In the genomic region with DNA sequence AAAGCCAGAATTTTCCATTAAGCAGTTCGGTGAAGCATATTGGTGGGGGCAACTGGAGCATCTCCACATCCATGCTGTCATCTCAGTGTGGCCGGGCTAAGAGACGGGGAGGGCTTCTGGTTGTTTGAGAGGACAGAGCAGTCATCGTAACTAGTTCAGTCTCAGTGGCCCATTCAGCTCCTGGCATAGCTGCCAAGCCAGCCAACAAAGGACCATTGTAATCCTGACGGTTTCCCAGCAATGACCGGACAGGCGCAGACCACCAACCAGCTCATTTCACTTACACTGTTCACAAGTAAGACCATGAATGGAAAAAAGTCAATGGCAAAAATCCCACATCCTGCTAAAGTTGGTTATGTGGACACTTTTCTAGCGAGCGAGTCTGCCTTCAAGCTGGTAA, we compare ENCODE assay signal across 24 cellular contexts. TPM values are rescaled to one million over a fixed set of nuclear protein-coding genes. Genes with fewer than 3 reads are reported as not detected.
A peak's percentile ranks its signal among the peaks of the same experiment; 100 is the strongest.
DNase-seq lines count a peak whose midpoint lies in the region; ATAC-seq, FAIRE-seq and TF ChIP-seq lines count a peak whose summit lies in the region.
"Had no signal": no experiment of that assay in that cellular context is flagged by ENCODE, and none has a peak within 500 bp of the region (broad histone marks: within the 10 kb centered on the region; RNA-seq: fewer than 3 reads in every experiment).

No MANE protein-coding gene starts in this region.

- H3K9me2 ChIP-seq in OCI-LY1 (ENCODE audit: low read depth, low read length), result no peaks in the 10 kb centered on the region

- H3K9ac ChIP-seq in OCI-LY1 (ENCODE audit: low read length), result no peak overlapping the region; the same call in 1 of the 2 replicates

- no peak for FAIRE-seq in RCC 7860 (lab: Jason Lieb, UNC)
- FAIRE-seq: G401.6, HepG2 had no signal

- peak overlapping the region; percentile 21; the same call in 1 of the 2 replicates for H3K4me2 ChIP-seq in OCI-LY1 (ENCODE audit: low read length)

- no peaks in the 10 kb centered on the region for H4K20me1 ChIP-seq in OCI-LY1 (ENCODE audit: insufficient read depth, low read length)

- H3K27ac ChIP-seq in OCI-LY1 (ENCODE audit: low read depth, low read length, poor library complexity, severe bottlenecking), result peak overlapping the region; percentile 44
- no peak overlapping the region for H3K27ac ChIP-seq in caudate nucleus (ENCODE audit: low read depth, low read length)
- no peak overlapping the region for H3K27ac ChIP-seq in upper lobe of right lung
- H3K27ac ChIP-seq: brain microvascular endothelial cell, C4-2B, colonic mucosa, heart left ventricle, right lobe of liver had no signal

- peak overlapping the region; percentile 83; the same call in 1 of the 2 replicates for H2AFZ ChIP-seq in OCI-LY1 (ENCODE audit: low read length)

- H3F3A ChIP-seq in OCI-LY1 (ENCODE audit: insufficient read depth, low read length), result no peaks in the 10 kb centered on the region

- no peaks in the 10 kb centered on the region for H3K27me3 ChIP-seq in OCI-LY1 (ENCODE audit: insufficient read depth, low read length)
- H3K27me3 ChIP-seq in upper lobe of right lung, result no peaks in the 10 kb centered on the region
- H3K27me3 ChIP-seq: brain microvascular endothelial cell, colonic mucosa, heart left ventricle, right lobe of liver had no signal

- TF ChIP-seq CTCF in OCI-LY1 (IDR thresholded peaks at IDR 0.05; ENCODE audit: low read length), result no peak
- no peak for TF ChIP-seq CTCF in upper lobe of right lung (IDR thresholded peaks at IDR 0.05)

- ATAC-seq in HG03442 (IDR thresholded peaks at IDR 0.05; ENCODE audit: unreplicated experiment) (no peak), upper lobe of right lung (no peak)
- ATAC-seq: heart left ventricle, HepG2, PC-3, right lobe of liver had no signal

- no peak overlapping the region for H3K4me3 ChIP-seq in OCI-LY1 (ENCODE audit: low read depth, low read length, poor library complexity, severe bottlenecking)
- H3K4me3 ChIP-seq in upper lobe of right lung, result no peak overlapping the region
- H3K4me3 ChIP-seq: colonic mucosa, heart left ventricle, right lobe of liver had no signal

- DNase-seq in caudate nucleus (lab: John Stamatoyannopoulos, UW) (peak in 60 of 61 donors; percentile 31 to 91 (median 76)), medulla oblongata (ENCODE audit: extremely low spot score) (peak; percentile 93), putamen (ENCODE audit: low spot score) (peak; percentile 91), upper lobe of right lung (no peak), RCC 7860 (ENCODE audit: low spot score) (no peak)
- no peak for DNase-seq in activated CD4-positive, alpha-beta T cell treated with anti-CD3 and anti-CD28 coated beads for 48 hours
- DNase-seq: ACHN; activated CD4-positive, alpha-beta T cell treated with anti-CD3 and anti-CD28 coated beads for 4 hours; brain microvascular endothelial cell; colonic mucosa; heart left ventricle; NCI-H1092; NCI-H1930; NCI-H226; NCI-H82; PC-3; right lobe of liver; SHP77 treated with DMSO at 0.1 percent for 48 hours; stimulated activated CD4-positive, alpha-beta T cell treated with anti-CD3 and anti-CD28 coated beads, Interleukin-15, amount 100 ng/mL, for 24 hours had no signal

- no peaks in the 10 kb centered on the region for H3K9me3 ChIP-seq in OCI-LY1 (ENCODE audit: low read length)
- H3K9me3 ChIP-seq in upper lobe of right lung, result no peaks in the 10 kb centered on the region
- H3K9me3 ChIP-seq: colonic mucosa, heart left ventricle, right lobe of liver had no signal

- H3K79me2 ChIP-seq in OCI-LY1 (ENCODE audit: insufficient read depth, low read length), result no peaks in the 10 kb centered on the region

- H3K36me3 ChIP-seq in OCI-LY1 (ENCODE audit: insufficient read depth, low read length), result no peaks in the 10 kb centered on the region
- no peaks in the 10 kb centered on the region for H3K36me3 ChIP-seq in upper lobe of right lung
- H3K36me3 ChIP-seq: brain microvascular endothelial cell, colonic mucosa, heart left ventricle, right lobe of liver had no signal

- intact Hi-C loops in upper lobe of right lung (cut with DNase I), result no loop called here

- peaks cover 35% of the 10 kb centered on the region for H3K4me1 ChIP-seq in OCI-LY1 (ENCODE audit: insufficient read depth, low read length, severe bottlenecking)
- H3K4me1 ChIP-seq in upper lobe of right lung, result no peaks in the 10 kb centered on the region
- H3K4me1 ChIP-seq: colonic mucosa had no signal

RNA-seq across cellular contexts. Expression of gene HDDC2, which starts 14.9 kb away (rescaled TPM):
- 51.7 TPM for total RNA-seq in upper lobe of right lung

Comparison
In these comparisons a context has a peak if more than half of its experiments do, and no peak if none do; other contexts are left out.
1. DNase-seq: peak in caudate nucleus (60 of 61), medulla oblongata (single experiment) and putamen (single experiment); none in activated CD4-positive, alpha-beta T cell treated with anti-CD3 and anti-CD28 coated beads for 48 hours (single experiment), upper lobe of right lung (single experiment) and RCC 7860 (single experiment).